In genomic region chr2:23091900-23092299, GRCh38 we compare ENCODE assay signal across 24 cellular contexts.
DNase-seq lines count a peak whose midpoint lies in the region; ATAC-seq, FAIRE-seq and TF ChIP-seq lines count a peak whose summit lies in the region.
"Had no signal": no experiment of that assay in that cellular context is flagged by ENCODE, and none has a peak within 500 bp of the region (broad histone marks: within the 10 kb centered on the region; RNA-seq: fewer than 3 reads in every experiment).

No MANE protein-coding gene starts in this region.

- no peaks in the 10 kb centered on the region for H3K4me1 ChIP-seq in endodermal cell (ENCODE audit: control insufficient read depth, insufficient read depth, low read length)
- H3K4me1 ChIP-seq: A549; BE2C; BLaER1 treated with 17β-estradiol and CSF1 and Interleukin-3, amounts not matched to agents 10 nM and 100 nM had no signal

- FAIRE-seq in GM12891 (lab: Jason Lieb, UNC): no peak
- FAIRE-seq: A549, G401.6, GM12878, GM18507, H1 had no signal

- ATAC-seq in GM18907 (IDR thresholded peaks at IDR 0.05; ENCODE audit: unreplicated experiment): no peak
- ATAC-seq: A549, GM12878 had no signal

- H3K27me3 ChIP-seq in endodermal cell (ENCODE audit: control insufficient read depth, insufficient read depth, low read length, poor library complexity, severe bottlenecking): no peaks in the 10 kb centered on the region
- H3K27me3 ChIP-seq: BE2C; BLaER1 treated with 17β-estradiol and CSF1 and Interleukin-3, amounts not matched to agents 10 nM and 100 nM had no signal

- 75 to 86% methylated on average over 3 to 4 of the region's 4 CpGs for WGBS in endodermal cell (ENCODE audit: insufficient coverage in 1 of 2, insufficient read length in 1 of 2), 2 experiments

- no peak overlapping the region for H3K27ac Mint-ChIP-seq in endodermal cell
- H3K27ac Mint-ChIP-seq: CD4-positive, alpha-beta memory T cell had no signal

- no peaks in the 10 kb centered on the region for H3K27me3 Mint-ChIP-seq in endodermal cell (ENCODE audit: insufficient read depth)

- H3K4me1 Mint-ChIP-seq in endodermal cell: no peaks in the 10 kb centered on the region
- H3K4me1 Mint-ChIP-seq: CD4-positive, alpha-beta memory T cell had no signal

- no peaks in the 10 kb centered on the region for H3K36me3 Mint-ChIP-seq in endodermal cell (ENCODE audit: low read depth)
- H3K36me3 Mint-ChIP-seq: CD4-positive, alpha-beta memory T cell had no signal

- no peak for TF ChIP-seq POLR2A in GM12891 (IDR thresholded peaks at IDR 0.05; ENCODE audit: low read depth, low read length)

- no peaks in the 10 kb centered on the region for H3K36me3 ChIP-seq in endodermal cell (ENCODE audit: control insufficient read depth, insufficient read depth, low read length)
- H3K36me3 ChIP-seq: BE2C; BLaER1 treated with 17β-estradiol and CSF1 and Interleukin-3, amounts not matched to agents 10 nM and 100 nM had no signal

- H3K9me3 Mint-ChIP-seq in endodermal cell: peaks cover 26% of the 10 kb centered on the region

- H3K9ac ChIP-seq in endodermal cell (ENCODE audit: extremely low read depth, low read length, poor library complexity, severe bottlenecking): no peak overlapping the region
- H3K9ac ChIP-seq: BLaER1 treated with 17β-estradiol and CSF1 and Interleukin-3, amounts not matched to agents 10 nM and 100 nM had no signal

- peak; percentile 52 for TF ChIP-seq CTCF in endodermal cell (conservative IDR thresholded peaks at IDR 0.05)

- no peaks in the 10 kb centered on the region for H3K9me3 ChIP-seq in endodermal cell (ENCODE audit: control insufficient read depth, low read length)
- H3K9me3 ChIP-seq: A549, BE2C had no signal

- no peak overlapping the region for H3K4me3 Mint-ChIP-seq in endodermal cell
- H3K4me3 Mint-ChIP-seq: CD4-positive, alpha-beta memory T cell had no signal

- H3K27ac ChIP-seq in endodermal cell (ENCODE audit: low read depth, low read length): no peak overlapping the region
- H3K27ac ChIP-seq: A549; BLaER1 treated with 17β-estradiol and CSF1 and Interleukin-3, amounts not matched to agents 10 nM and 100 nM had no signal

- H3K4me3 ChIP-seq in endodermal cell (ENCODE audit: low read length): no peak overlapping the region
- H3K4me3 ChIP-seq: A549; BLaER1 treated with 17β-estradiol and CSF1 and Interleukin-3, amounts not matched to agents 10 nM and 100 nM; GM12878 had no signal

- DNase-seq in NCI-H82 (lab: John Stamatoyannopoulos, UW) (peak; percentile 34), NCI-H82 treated with DMSO at 0.1 percent for 48 hours (lab: John Stamatoyannopoulos, UW; ENCODE audit: unreplicated experiment) (no peak), DMS114 treated with DMSO at 0.1 percent for 48 hours (lab: John Stamatoyannopoulos, UW; ENCODE audit: unreplicated experiment) (peak; percentile 7), HT-29 (ENCODE audit: low spot score) (peak; percentile 2), endodermal cell (no peak), GM12891 (ENCODE audit: insufficient read length, low spot score) (no peak)
- DNase-seq: 8988T; ACHN; AML-193; BE2C; Calu3; CD4-positive, alpha-beta memory T cell; COR-L47; DMS153; DND-41; H7; HCEC 1CT had no signal

TF ChIP-seq in GM12891, 5 proteins besides CTCF, POLR2A, EP300 and RAD21:
- TF ChIP-seq POU2F2 (IDR thresholded peaks at IDR 0.05; ENCODE audit: low read depth, low read length): no peak
- TF ChIP-seq TAF1 (IDR thresholded peaks at IDR 0.05; ENCODE audit: low read depth, low read length): no peak
- no peak for TF ChIP-seq PAX5 (IDR thresholded peaks at IDR 0.05; ENCODE audit: insufficient read depth, low read length, severe bottlenecking)
- TF ChIP-seq POLR2AphosphoS5 (IDR thresholded peaks at IDR 0.05; ENCODE audit: low read depth, low read length): no peak
- no peak for TF ChIP-seq SPI1 (IDR thresholded peaks at IDR 0.05; ENCODE audit: low read depth, low read length)

Comparison
In these comparisons a context has a peak if more than half of its experiments do, and no peak if none do; other contexts are left out.
1. DNase-seq: peak in NCI-H82 (single experiment), DMS114 treated with DMSO at 0.1 percent for 48 hours (single experiment) and HT-29 (single experiment); none in NCI-H82 treated with DMSO at 0.1 percent for 48 hours (single experiment), endodermal cell (single experiment) and GM12891 (single experiment).